ENCODE assay signal across 5 cellular contexts in the genomic region with DNA sequence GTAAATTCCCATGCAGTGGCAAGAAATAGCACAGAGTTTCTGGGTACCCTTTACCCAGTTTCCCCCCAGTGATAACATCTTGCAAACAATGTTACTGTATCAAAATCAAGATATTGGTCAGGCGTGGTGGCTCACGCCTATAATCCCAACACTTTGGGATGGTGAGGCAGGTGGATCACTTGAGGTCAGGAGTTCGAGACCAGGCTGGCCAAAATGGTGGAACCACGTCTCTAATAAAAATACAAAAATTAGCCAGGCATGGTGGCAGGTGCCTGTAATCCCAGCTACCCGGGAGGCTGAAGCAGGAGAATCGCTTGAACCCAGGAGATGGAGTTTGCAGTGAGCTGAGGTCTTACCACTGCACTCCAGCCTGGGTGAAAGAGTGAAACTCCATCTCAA. TPM values are rescaled to one million over a fixed set of nuclear protein-coding genes. Genes with fewer than 3 reads are reported as not detected.
"Had no signal": no experiment of that assay in that cellular context is flagged by ENCODE, and none has a peak within 500 bp of the region (broad histone marks: within the 10 kb centered on the region; RNA-seq: fewer than 3 reads in every experiment).

No MANE protein-coding gene starts in this region.

RNA-seq across cellular contexts. Expression of gene PIK3R6, which starts 11.3 kb away (rescaled TPM):
- total RNA-seq: epithelial cell of proximal tubule had no signal

RNA-seq across cellular contexts. Expression of gene MFSD6L, which starts 57.0 kb away (rescaled TPM):
- total RNA-seq: epithelial cell of proximal tubule, left lobe of liver, psoas muscle, right lobe of liver had no signal
- polyA plus RNA-seq: naive thymus-derived CD4-positive, alpha-beta T cell; psoas muscle had no signal
